Comparison of ENCODE assay signal across 8 cellular contexts in genomic region chr2:174605687-174606086, GRCh38. TPM values are rescaled to one million over a fixed set of nuclear protein-coding genes. Genes with fewer than 3 reads are reported as not detected.
DNase-seq lines count a peak whose midpoint lies in the region; ATAC-seq and TF ChIP-seq lines count a peak whose summit lies in the region.

No MANE protein-coding gene starts in this region.

- DNase-seq in A673 (ENCODE audit: low spot score) (no peak), fibroblast of pulmonary artery (ENCODE audit: low read depth) (peak; percentile 67), NCI-H2227 treated with DMSO at 0.1 percent for 48 hours (lab: John Stamatoyannopoulos, UW) (no peak), NCI-H526 (lab: John Stamatoyannopoulos, UW) (no peak), left lobe of liver (ENCODE audit: low spot score) (no peak), glutamatergic neuron (no peak)

- no peaks in the 10 kb centered on the region for H3K9me3 Mint-ChIP-seq in T-helper 1 cell treated with Interleukin-12 subunit alpha and Interleukin-12 subunit beta and Interleukin-4 antibody, amounts not matched to agents 30 μg/mL and 1 μg/mL, for 36 hours
- no peaks in the 10 kb centered on the region for H3K9me3 Mint-ChIP-seq in glutamatergic neuron (ENCODE audit: unreplicated experiment)

- H3K27ac ChIP-seq in A673 (ENCODE audit: low read depth, low read length, poor library complexity, severe bottlenecking) = no peak overlapping the region

- TF ChIP-seq CTCF in A673 (conservative IDR thresholded peaks at IDR 0.05; ENCODE audit: low read depth, low read length) = peak; percentile 37; the same call in 1 of the 2 replicates
- TF ChIP-seq CTCF in GM12873 (IDR thresholded peaks at IDR 0.05; ENCODE audit: insufficient read depth, low read depth, low read length, missing control alignments) = peak; percentile 58
- peak; percentile 77 for TF ChIP-seq CTCF in fibroblast of pulmonary artery (IDR thresholded peaks at IDR 0.05; ENCODE audit: low read length, missing control alignments)
- no peak for TF ChIP-seq CTCF in glutamatergic neuron (IDR thresholded peaks at IDR 0.05; ENCODE audit: partially characterized antibody, unreplicated experiment)

- no TSS peak for BruUV-seq in A673 (replicated peaks; lab: Mats Ljungman, UMichigan)

- no peaks in the 10 kb centered on the region for H3K27me3 Mint-ChIP-seq in T-helper 1 cell treated with Interleukin-12 subunit alpha and Interleukin-12 subunit beta and Interleukin-4 antibody, amounts not matched to agents 30 μg/mL and 1 μg/mL, for 36 hours (ENCODE audit: low read depth)
- no peaks in the 10 kb centered on the region for H3K27me3 Mint-ChIP-seq in glutamatergic neuron (ENCODE audit: unreplicated experiment)

- H3K36me3 Mint-ChIP-seq in T-helper 1 cell treated with Interleukin-12 subunit alpha and Interleukin-12 subunit beta and Interleukin-4 antibody, amounts not matched to agents 30 μg/mL and 1 μg/mL, for 36 hours (ENCODE audit: low read depth) = peaks cover 37% of the 10 kb centered on the region
- peaks cover 6% of the 10 kb centered on the region for H3K36me3 Mint-ChIP-seq in glutamatergic neuron (ENCODE audit: unreplicated experiment)

- H3K4me3 ChIP-seq in A673 (ENCODE audit: low read depth, low read length, poor library complexity, severe bottlenecking) (no peak overlapping the region), fibroblast of pulmonary artery (replicated peaks; ENCODE audit: low read depth, low read length) (no peak overlapping the region)

- ATAC-seq in left lobe of liver = no peak

- peak overlapping the region; percentile 95 for H3K27ac Mint-ChIP-seq in T-helper 1 cell treated with Interleukin-12 subunit alpha and Interleukin-12 subunit beta and Interleukin-4 antibody, amounts not matched to agents 30 μg/mL and 1 μg/mL, for 36 hours
- no peak overlapping the region for H3K27ac Mint-ChIP-seq in glutamatergic neuron (ENCODE audit: unreplicated experiment)

- POLR2A ChIA-PET in A673 (lab: Charles Lee; ENCODE audit: low non-redundant PET) = no interaction called here

- H3K9me3 ChIP-seq in A673 (ENCODE audit: low read depth, low read length, poor library complexity, severe bottlenecking) = no peaks in the 10 kb centered on the region

- H3K4me1 ChIP-seq in A673 (ENCODE audit: insufficient read depth, low read length, poor library complexity, severe bottlenecking) = no peaks in the 10 kb centered on the region

- peaks cover 84% of the 10 kb centered on the region for H3K4me1 Mint-ChIP-seq in T-helper 1 cell treated with Interleukin-12 subunit alpha and Interleukin-12 subunit beta and Interleukin-4 antibody, amounts not matched to agents 30 μg/mL and 1 μg/mL, for 36 hours (ENCODE audit: low read depth)
- H3K4me1 Mint-ChIP-seq in glutamatergic neuron (ENCODE audit: low read depth, unreplicated experiment) = peaks cover 8% of the 10 kb centered on the region

- peak overlapping the region; percentile 49 for H3K4me3 Mint-ChIP-seq in T-helper 1 cell treated with Interleukin-12 subunit alpha and Interleukin-12 subunit beta and Interleukin-4 antibody, amounts not matched to agents 30 μg/mL and 1 μg/mL, for 36 hours
- no peak overlapping the region for H3K4me3 Mint-ChIP-seq in glutamatergic neuron (ENCODE audit: unreplicated experiment)

- CTCF ChIA-PET in A673 (lab: Charles Lee) = no interaction called here

- no peaks in the 10 kb centered on the region for H3K36me3 ChIP-seq in A673 (ENCODE audit: insufficient read depth, low read length, poor library complexity, severe bottlenecking)

- intact Hi-C loops in A673 (cut with micrococcal nuclease; ENCODE audit: unreplicated experiment) = no loop called here

- no peaks in the 10 kb centered on the region for H3K27me3 ChIP-seq in A673 (replicated peaks; ENCODE audit: insufficient read depth, low read depth, low read length, poor library complexity)

RNA-seq across cellular contexts. Expression of gene WIPF1, which starts 8.1 kb away (rescaled TPM):
- total RNA-seq in A673 (2021) = 1.1 and 1.7 TPM in 2 replicates
- 6.3 TPM for total RNA-seq in left lobe of liver
- 15.5 TPM for total RNA-seq in glutamatergic neuron (ENCODE audit: unreplicated experiment)
